Comparison of ENCODE assay signal across 14 cellular contexts in the genomic region with DNA sequence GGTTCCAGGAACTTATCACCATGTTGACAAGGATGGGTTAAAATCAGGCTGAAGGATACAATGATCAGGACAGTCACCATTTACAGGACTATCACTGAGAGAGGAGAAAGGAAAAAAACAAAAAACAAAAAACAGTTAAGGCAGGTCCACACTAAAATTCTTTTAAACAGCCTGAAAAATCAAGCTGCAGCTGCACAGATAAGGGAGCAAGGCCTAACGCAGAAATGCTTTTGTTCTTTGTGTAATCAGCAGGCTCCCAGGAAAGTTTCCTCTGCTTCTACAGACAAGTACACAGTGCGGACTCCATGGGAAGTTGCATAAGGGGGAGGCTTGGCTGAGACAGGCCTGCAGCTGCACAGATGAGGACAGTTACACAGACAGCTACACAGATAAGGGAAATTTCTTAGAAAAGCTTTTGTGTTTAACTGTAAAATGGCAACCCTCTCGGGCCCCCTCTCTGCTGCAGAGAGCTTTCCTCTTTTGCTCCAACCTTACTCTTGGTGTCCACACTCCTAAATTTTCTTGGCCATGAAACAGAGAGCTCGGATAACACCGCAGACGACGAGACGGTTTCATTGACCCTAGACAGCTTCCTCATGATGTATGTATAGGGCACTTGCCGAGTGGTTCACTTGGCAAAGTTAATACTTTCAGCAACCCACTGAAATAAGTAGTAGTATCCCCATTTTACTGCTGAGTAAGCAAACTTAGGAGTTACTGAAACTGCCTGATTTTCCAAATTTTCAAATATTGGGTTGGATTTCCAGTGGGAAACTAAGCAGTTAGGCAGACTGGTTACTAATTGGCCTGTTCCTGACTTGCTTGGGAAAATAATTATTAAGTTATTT. TPM values are rescaled to one million over a fixed set of nuclear protein-coding genes. Genes with fewer than 3 reads are reported as not detected.
DNase-seq lines count a peak whose midpoint lies in the region; ATAC-seq and TF ChIP-seq lines count a peak whose summit lies in the region.
"Had no signal": no experiment of that assay in that cellular context is flagged by ENCODE, and none has a peak within 500 bp of the region (broad histone marks: within the 10 kb centered on the region; RNA-seq: fewer than 3 reads in every experiment).

No MANE protein-coding gene starts in this region.

- H3K4me2 ChIP-seq in BLaER1 = peak overlapping the region; percentile 6

- intact Hi-C loops in naive thymus-derived CD4-positive, alpha-beta T cell (cut with micrococcal nuclease) = no loop called here

- H3K36me3 ChIP-seq in BLaER1 = no peaks in the 10 kb centered on the region
- H3K36me3 ChIP-seq in naive thymus-derived CD4-positive, alpha-beta T cell (ENCODE audit: control insufficient read depth in 2 of 3, insufficient read depth in 3 of 3, low read length in 3 of 3) = no peaks in the 10 kb centered on the region

- no peaks in the 10 kb centered on the region for H3K9me3 ChIP-seq in BLaER1
- H3K9me3 ChIP-seq in naive thymus-derived CD4-positive, alpha-beta T cell (ENCODE audit: control insufficient read depth in 2 of 3, low read length in 3 of 3) = no peaks in the 10 kb centered on the region

- peaks cover 0 to 3% (median 0%) of the 10 kb centered on the region in 7 donors for H3K4me1 Mint-ChIP-seq in naive thymus-derived CD4-positive, alpha-beta T cell

- POLR2A ChIA-PET in naive thymus-derived CD4-positive, alpha-beta T cell (lab: Charles Lee) = no interaction called here

- H3K4me3 ChIP-seq in BLaER1 (no peak overlapping the region), fibroblast of mammary gland (ENCODE audit: control insufficient read depth, low read depth, low read length) (no peak overlapping the region)
- no peak overlapping the region for H3K4me3 ChIP-seq in naive thymus-derived CD4-positive, alpha-beta T cell (ENCODE audit: low read length)

- TF ChIP-seq CTCF in fibroblast of mammary gland (conservative IDR thresholded peaks at IDR 0.05; ENCODE audit: control insufficient read depth, insufficient read depth, low read depth, low read length) = no peak

- no peak overlapping the region for H3K27ac Mint-ChIP-seq in naive thymus-derived CD4-positive, alpha-beta T cell

- no peaks in the 10 kb centered on the region for H4K20me1 ChIP-seq in BLaER1

- no peak overlapping the region for H3K4me3 Mint-ChIP-seq in naive thymus-derived CD4-positive, alpha-beta T cell

- DNase-seq in OCI-M1 (lab: John Stamatoyannopoulos, UW) (peak; percentile 100), fibroblast of mammary gland (ENCODE audit: low read depth) (peak; percentile 7), ecto neural progenitor cell (ENCODE audit: low spot score) (no peak)
- DNase-seq in naive thymus-derived CD4-positive, alpha-beta T cell = no peak
- DNase-seq: kidney had no signal

- no peaks in the 10 kb centered on the region for H3K27me3 ChIP-seq in BLaER1
- H3K27me3 ChIP-seq in naive thymus-derived CD4-positive, alpha-beta T cell (ENCODE audit: control insufficient read depth in 2 of 2, insufficient read depth in 2 of 2, low read length in 2 of 2) = no peaks in the 10 kb centered on the region

- peak; percentile 45 for ATAC-seq in naive thymus-derived CD4-positive, alpha-beta T cell
- ATAC-seq in HG03280 (IDR thresholded peaks at IDR 0.05; ENCODE audit: unreplicated experiment) (no peak), HG03354 (IDR thresholded peaks at IDR 0.05; ENCODE audit: poor library complexity, severe bottlenecking, unreplicated experiment) (no peak), GM21367 (IDR thresholded peaks at IDR 0.05; ENCODE audit: unreplicated experiment) (no peak)

- no peak overlapping the region for H3K27ac ChIP-seq in BLaER1
- H3K27ac ChIP-seq in naive thymus-derived CD4-positive, alpha-beta T cell (ENCODE audit: low read depth, low read length) = no peak overlapping the region
- H3K27ac ChIP-seq: C4-2B had no signal

- CTCF ChIA-PET in naive thymus-derived CD4-positive, alpha-beta T cell (lab: Charles Lee) = no interaction called here

- peaks cover 27 to 41% (median 35%) of the 10 kb centered on the region in 5 donors for H3K27me3 Mint-ChIP-seq in naive thymus-derived CD4-positive, alpha-beta T cell

- no peak overlapping the region for H3K9ac ChIP-seq in BLaER1

- peaks cover 0 to 2% (median 0%) of the 10 kb centered on the region in 11 donors for H3K9me3 Mint-ChIP-seq in naive thymus-derived CD4-positive, alpha-beta T cell

- H3K4me1 ChIP-seq in BLaER1 = peaks cover 36% of the 10 kb centered on the region
- H3K4me1 ChIP-seq in naive thymus-derived CD4-positive, alpha-beta T cell (ENCODE audit: control insufficient read depth in 2 of 2, insufficient read depth in 2 of 2, low read length in 2 of 2) = no peaks in the 10 kb centered on the region

- H3K36me3 Mint-ChIP-seq in naive thymus-derived CD4-positive, alpha-beta T cell = no peaks in the 10 kb centered on the region

RNA-seq across cellular contexts. Expression of a gene that starts 45.5 kb away (rescaled TPM):
- not detected for total RNA-seq in naive thymus-derived CD4-positive, alpha-beta T cell
- polyA plus RNA-seq in naive thymus-derived CD4-positive, alpha-beta T cell = not detected
- total RNA-seq: activated CD8-positive, alpha-beta memory T cell treated with anti-CD3 and anti-CD28 coated beads for 36 hours; cerebellum; H4; kidney; urinary bladder had no signal
- polyA plus RNA-seq: urinary bladder had no signal

Comparison
In these comparisons a context has a peak if more than half of its experiments do, and no peak if none do; other contexts are left out.
1. DNase-seq: peak in OCI-M1 (single experiment) and fibroblast of mammary gland (single experiment); none in naive thymus-derived CD4-positive, alpha-beta T cell (0 of 9) and ecto neural progenitor cell (single experiment).